Comparison of ENCODE assay signal across 14 cellular contexts in genomic region chr16:1089822-1090619, GRCh38. TPM values are rescaled to one million over a fixed set of nuclear protein-coding genes. Genes with fewer than 3 reads are reported as not detected.
DNase-seq lines count a peak whose midpoint lies in the region; ATAC-seq, FAIRE-seq and TF ChIP-seq lines count a peak whose summit lies in the region.
"Had no signal": no experiment of that assay in that cellular context is flagged by ENCODE, and none has a peak within 500 bp of the region (broad histone marks: within the 10 kb centered on the region; RNA-seq: fewer than 3 reads in every experiment).

No MANE protein-coding gene starts in this region.

- peaks cover 13% of the 10 kb centered on the region for H3K27me3 Mint-ChIP-seq in CD8-positive, alpha-beta T cell (ENCODE audit: low read depth)

- 24 to 43% (median 29%) methylated on average over 5 to 38 of the region's 38 CpGs for WGBS in adrenal gland, 4 donors
- 0% methylated on average over 14 of the region's 38 CpGs for WGBS in SK-N-SH (ENCODE audit: low lambda C conversion rate)
- 21 to 25% methylated on average over 25 to 38 of the region's 38 CpGs for WGBS in GM23248 (ENCODE audit: low coverage in 1 of 2, low lambda C conversion rate in 2 of 2, missing lambda C conversion rate in 2 of 2), 2 experiments

- H3K4me1 Mint-ChIP-seq in CD8-positive, alpha-beta T cell (ENCODE audit: low read depth): no peaks in the 10 kb centered on the region

- H3K4me3 ChIP-seq in HCT116 (replicated peaks in 1 of 2; ENCODE audit: low read depth in 1 of 2, low read length in 2 of 2) (peak overlapping the region; percentile 68 to 78), adrenal gland (peak overlapping the region in 1 of 4 donors; percentile 12), kidney (ENCODE audit: low read length in 2 of 2) (peak overlapping the region in 1 of 2 donors; percentile 39), skeletal muscle tissue (ENCODE audit: low read length in 3 of 3) (peak overlapping the region in 2 of 3 donors; percentile 67 to 68), SK-N-SH (ENCODE audit: low read depth in 2 of 2, low read length in 1 of 2) (no peak overlapping the region), GM23248 (no peak overlapping the region)
- H3K4me3 ChIP-seq in CD8-positive, alpha-beta T cell (ENCODE audit: low read depth, low read length): no peak overlapping the region

- peaks cover 0 to 10% of the 10 kb centered on the region in 2 experiments; a peak in 1 of 4 replicates for H3K36me3 ChIP-seq in HCT116 (ENCODE audit: control insufficient read depth in 1 of 2, insufficient read depth in 2 of 2, low read length in 2 of 2)
- H3K36me3 ChIP-seq in adrenal gland (replicated peaks in 1 of 2): no peaks in the 10 kb centered on the region
- no peaks in the 10 kb centered on the region for H3K36me3 ChIP-seq in kidney (ENCODE audit: control insufficient read depth in 1 of 2, insufficient read depth in 2 of 2, low read length in 2 of 2)
- H3K36me3 ChIP-seq in skeletal muscle tissue (ENCODE audit: control insufficient read depth in 3 of 3, insufficient read depth in 3 of 3, low read length in 3 of 3): no peaks in the 10 kb centered on the region
- no peaks in the 10 kb centered on the region for H3K36me3 ChIP-seq in SK-N-SH (replicated peaks in 1 of 2; ENCODE audit: control insufficient read depth in 1 of 2, insufficient read depth in 2 of 2, low read length in 1 of 2)
- no peaks in the 10 kb centered on the region for H3K36me3 ChIP-seq in GM23248 (ENCODE audit: low read depth)
- H3K36me3 ChIP-seq in CD8-positive, alpha-beta T cell (ENCODE audit: insufficient read depth, low read length): no peaks in the 10 kb centered on the region
- H3K36me3 ChIP-seq: spleen had no signal

- no peaks in the 10 kb centered on the region for H3K36me3 Mint-ChIP-seq in CD8-positive, alpha-beta T cell

- H3K4me3 Mint-ChIP-seq in CD8-positive, alpha-beta T cell: no peak overlapping the region
- H3K4me3 Mint-ChIP-seq: CD4-positive, alpha-beta T cell; H9 had no signal

- H3F3A ChIP-seq in SK-N-SH (replicated peaks; ENCODE audit: insufficient read depth): peaks cover 3% of the 10 kb centered on the region
- H3F3A ChIP-seq in GM23248 (ENCODE audit: insufficient read depth): no peaks in the 10 kb centered on the region

- TF ChIP-seq POLR2A in HCT116 (IDR thresholded peaks at IDR 0.05; ENCODE audit: borderline replicate concordance, extremely low read depth, insufficient read depth, insufficient read length): no peak
- TF ChIP-seq POLR2A in adrenal gland (IDR thresholded peaks at IDR 0.05): no peak

- H3K9me3 ChIP-seq in HCT116 (ENCODE audit: control insufficient read depth in 1 of 2, insufficient read depth in 1 of 2, low read depth in 1 of 2, low read length in 2 of 2): peaks cover 0 to 1% of the 10 kb centered on the region in 2 experiments; a peak in 1 of 4 replicates
- H3K9me3 ChIP-seq in adrenal gland (replicated peaks in 1 of 3): peaks cover 0 to 4% (median 0%) of the 10 kb centered on the region in 3 donors
- peaks cover 0 to 8% of the 10 kb centered on the region in 2 donors for H3K9me3 ChIP-seq in kidney (ENCODE audit: control insufficient read depth in 1 of 2, low read length in 2 of 2)
- peaks cover 0 to 7% (median 7%) of the 10 kb centered on the region in 3 donors for H3K9me3 ChIP-seq in skeletal muscle tissue (ENCODE audit: control insufficient read depth in 3 of 3, low read length in 3 of 3)
- H3K9me3 ChIP-seq in SK-N-SH: no peaks in the 10 kb centered on the region
- H3K9me3 ChIP-seq in GM23248 (ENCODE audit: low read depth): no peaks in the 10 kb centered on the region
- no peaks in the 10 kb centered on the region for H3K9me3 ChIP-seq in CD8-positive, alpha-beta T cell (ENCODE audit: low read length)

- H3K9me2 ChIP-seq in HCT116 (ENCODE audit: insufficient read depth): no peaks in the 10 kb centered on the region
- no peaks in the 10 kb centered on the region for H3K9me2 ChIP-seq in SK-N-SH
- no peaks in the 10 kb centered on the region for H3K9me2 ChIP-seq in GM23248 (ENCODE audit: insufficient read depth)

- no peak overlapping the region for H3K27ac Mint-ChIP-seq in CD8-positive, alpha-beta T cell
- H3K27ac Mint-ChIP-seq: CD4-positive, alpha-beta T cell; H9 had no signal

- H3K27ac ChIP-seq in HCT116 (ENCODE audit: low read depth, low read length) (peak overlapping the region; percentile 100), adrenal gland (no peak overlapping the region), kidney (ENCODE audit: low read depth in 2 of 2, low read length in 2 of 2) (no peak overlapping the region), skeletal muscle tissue (ENCODE audit: low read depth, low read length) (peak overlapping the region; percentile 58), SK-N-SH (ENCODE audit: low read depth in 2 of 2, low read length in 1 of 2) (no peak overlapping the region), GM23248 (no peak overlapping the region)
- no peak overlapping the region for H3K27ac ChIP-seq in CD8-positive, alpha-beta T cell (ENCODE audit: low read depth, low read length)
- H3K27ac ChIP-seq: KMS-11, spleen had no signal

- in situ Hi-C loops in GM23248 (cut with MboI): no loop called here

- TF ChIP-seq EP300 in SK-N-SH (IDR thresholded peaks at IDR 0.05; ENCODE audit: borderline replicate concordance in 1 of 2, low read depth in 1 of 2, low read length in 1 of 2): no peak

- H3K9ac ChIP-seq in HCT116 (ENCODE audit: low read length): peak overlapping the region; percentile 98
- no peak overlapping the region for H3K9ac ChIP-seq in kidney (ENCODE audit: low read length in 2 of 2)
- H3K9ac ChIP-seq in skeletal muscle tissue (ENCODE audit: low read depth in 1 of 3, low read length in 3 of 3): peak overlapping the region; percentile 53 to 84 (median 61)
- no peak overlapping the region for H3K9ac ChIP-seq in SK-N-SH
- H3K9ac ChIP-seq in GM23248: no peak overlapping the region
- H3K9ac ChIP-seq: KMS-11 had no signal

- DNase-seq in HCT116 (ENCODE audit: low read depth, low spot score): no peak
- DNase-seq in adrenal gland: peak in 5 of 7 donors; percentile 46 to 74 (median 51)
- DNase-seq in kidney: peak; percentile 94
- DNase-seq in NCI-H748 treated with DMSO at 0.1 percent for 48 hours (lab: John Stamatoyannopoulos, UW): no peak
- DNase-seq in SK-N-SH: no peak
- DNase-seq in GM23248: no peak
- no peak for DNase-seq in CD8-positive, alpha-beta T cell
- DNase-seq: CD4-positive, alpha-beta T cell; H9; spleen had no signal

- no peaks in the 10 kb centered on the region for H4K20me1 ChIP-seq in HCT116 (ENCODE audit: insufficient read depth)
- no peaks in the 10 kb centered on the region for H4K20me1 ChIP-seq in SK-N-SH (ENCODE audit: insufficient read depth)
- H4K20me1 ChIP-seq in GM23248 (ENCODE audit: insufficient read depth): no peaks in the 10 kb centered on the region

- H3K79me2 ChIP-seq in HCT116 (ENCODE audit: insufficient read depth, low read length) (peaks cover 9% of the 10 kb centered on the region), SK-N-SH (ENCODE audit: insufficient read depth) (no peaks in the 10 kb centered on the region), GM23248 (ENCODE audit: insufficient read depth) (no peaks in the 10 kb centered on the region)

- RAD21 ChIA-PET in HCT116 (lab: Charles Lee; ENCODE audit: low non-redundant PET in 1 of 2, low total read pairs in 2 of 2, uncharacterized antibody in 2 of 2, unreplicated experiment in 2 of 2): no interaction called here

- TF ChIP-seq CTCF in HCT116 (IDR thresholded peaks at IDR 0.05 in 2 of 3, conservative IDR thresholded peaks at IDR 0.05 in 1 of 3; ENCODE audit: borderline replicate concordance in 1 of 3, insufficient read depth in 1 of 3, low read depth in 2 of 3, low read length in 2 of 3) (peak in 2 of 3 experiments; percentile 25 to 30; a peak in 2 of 6 replicates), adrenal gland (IDR thresholded peaks at IDR 0.05) (no peak), kidney (IDR thresholded peaks at IDR 0.05; ENCODE audit: borderline replicate concordance, extremely low read depth, insufficient read depth) (no peak), SK-N-SH (IDR thresholded peaks at IDR 0.05) (no peak)
- TF ChIP-seq CTCF in CD8-positive, alpha-beta T cell (IDR thresholded peaks at IDR 0.05): no peak

- intact Hi-C loops in HCT116 (cut with micrococcal nuclease): loop anchor here (2.0 kb wide), 1 partner anchor 33 kb away; no protein-coding TSS in a partner anchor
- intact Hi-C loops in adrenal gland (cut with DNase I): no loop called here
- intact Hi-C loops in kidney (cut with DNase I): no loop called here
- intact Hi-C loops in CD8-positive, alpha-beta T cell (cut with DNase I, micrococcal nuclease): no loop called here

- H3K27me3 ChIP-seq in HCT116 (ENCODE audit: insufficient read depth, low read length) (no peaks in the 10 kb centered on the region), adrenal gland (no peaks in the 10 kb centered on the region), skeletal muscle tissue (ENCODE audit: control insufficient read depth in 3 of 3, insufficient read depth in 3 of 3, low read length in 3 of 3) (peaks cover 15 to 26% (median 18%) of the 10 kb centered on the region in 3 donors), SK-N-SH (ENCODE audit: insufficient read depth) (peaks cover 48% of the 10 kb centered on the region), GM23248 (replicated peaks; ENCODE audit: insufficient read depth) (no peaks in the 10 kb centered on the region)
- no peaks in the 10 kb centered on the region for H3K27me3 ChIP-seq in CD8-positive, alpha-beta T cell (ENCODE audit: insufficient read depth, low read length)

- CTCF ChIA-PET in HCT116 (lab: Charles Lee): interaction anchor here (1.0 to 1.6 kb wide), 2 partner anchors 16 to 32 kb away, joined by 4 to 5 read pairs; no protein-coding TSS in a partner anchor
- CTCF ChIA-PET in SK-N-SH (lab: Yijun Ruan, JAX): no interaction called here
- CTCF ChIA-PET in CD8-positive, alpha-beta T cell (lab: Charles Lee): no interaction called here

- H2AFZ ChIP-seq in HCT116 (ENCODE audit: low read depth, low read length, poor library complexity, severe bottlenecking) (no peak overlapping the region), SK-N-SH (ENCODE audit: low read depth) (no peak overlapping the region), GM23248 (no peak overlapping the region)

- TF ChIP-seq RAD21 in HCT116 (IDR thresholded peaks at IDR 0.05; ENCODE audit: low read depth) (no peak), SK-N-SH (IDR thresholded peaks at IDR 0.05; ENCODE audit: low read length) (no peak)

- peak overlapping the region; percentile 100 for H3K4me2 ChIP-seq in HCT116 (ENCODE audit: low read length)
- H3K4me2 ChIP-seq in SK-N-SH: no peak overlapping the region
- H3K4me2 ChIP-seq in GM23248 (ENCODE audit: unreplicated experiment): no peak overlapping the region
- H3K4me2 ChIP-seq: KMS-11 had no signal

- peak; percentile 67 for ATAC-seq in HCT116
- no peak for ATAC-seq in CD8-positive, alpha-beta T cell

- FAIRE-seq in kidney (lab: Jason Lieb, UNC): no peak
- FAIRE-seq: astrocyte had no signal

- H3K4me1 ChIP-seq in HCT116 (ENCODE audit: control insufficient read depth in 1 of 2, insufficient read depth in 2 of 2, low read length in 2 of 2): peaks cover 61 to 95% of the 10 kb centered on the region in 2 experiments
- H3K4me1 ChIP-seq in adrenal gland (replicated peaks in 1 of 2): peaks cover 0 to 9% of the 10 kb centered on the region in 2 donors
- peaks cover 0 to 7% of the 10 kb centered on the region in 2 donors for H3K4me1 ChIP-seq in kidney (ENCODE audit: control insufficient read depth in 1 of 2, insufficient read depth in 1 of 2, low read depth in 1 of 2, low read length in 2 of 2)
- peaks cover 8 to 26% (median 20%) of the 10 kb centered on the region in 3 donors for H3K4me1 ChIP-seq in skeletal muscle tissue (ENCODE audit: control insufficient read depth in 3 of 3, insufficient read depth in 3 of 3, low read length in 3 of 3)
- no peaks in the 10 kb centered on the region for H3K4me1 ChIP-seq in SK-N-SH (ENCODE audit: control insufficient read depth in 1 of 2, insufficient read depth in 2 of 2, low read depth in 1 of 2, low read length in 1 of 2)
- H3K4me1 ChIP-seq in GM23248 (ENCODE audit: insufficient read depth): no peaks in the 10 kb centered on the region
- H3K4me1 ChIP-seq in CD8-positive, alpha-beta T cell (ENCODE audit: insufficient read depth, low read length): no peaks in the 10 kb centered on the region

- POLR2A ChIA-PET in HCT116 (lab: Charles Lee): interaction anchor here (1.6 to 1.7 kb wide), 2 partner anchors 33 to 369 kb away, joined by 3 to 4 read pairs; no protein-coding TSS in a partner anchor
- POLR2A ChIA-PET in SK-N-SH (lab: Yijun Ruan, JAX): no interaction called here
- POLR2A ChIA-PET in CD8-positive, alpha-beta T cell (lab: Charles Lee): no interaction called here

- peaks cover 7% of the 10 kb centered on the region for H3K9me3 Mint-ChIP-seq in CD8-positive, alpha-beta T cell

- TSS peak; percentile 78 for BruUV-seq in HCT116 (replicated peaks; lab: Mats Ljungman, UMichigan)

RNA-seq across cellular contexts. Expression of gene C1QTNF8, which starts 6.0 kb away (rescaled TPM):
- 0.27 TPM for total RNA-seq in HCT116 (2021; ENCODE audit: unreplicated experiment)
- 0.09 and 0.16 TPM in 2 replicates for polyA plus RNA-seq in HCT116 (2012)
- under 1 TPM in 2 of 8 donors, not detected in 6; 0.14 to 0.19 TPM for total RNA-seq in adrenal gland
- polyA plus RNA-seq in adrenal gland: under 1 TPM in 2 of 3 donors, not detected in 1; 0.30 to 0.64 TPM
- not detected for total RNA-seq in kidney
- polyA plus RNA-seq in kidney (ENCODE audit: insufficient read depth, low read depth, low replicate concordance): not detected
- total RNA-seq in skeletal muscle tissue: not detected
- not detected in 2 replicates for polyA plus RNA-seq in SK-N-SH (2012; rRNA removed)
- not detected in 2 replicates for polyA plus RNA-seq in SK-N-SH (2012; cell fraction: cytosol; rRNA removed)
- polyA plus RNA-seq in SK-N-SH (2012; cell fraction: nucleus; rRNA removed): not detected in 2 replicates
- not detected in 2 replicates for total RNA-seq in GM23248 (2014; rRNA removed; shearing (Covaris generic))
- polyA plus RNA-seq in GM23248 (2016; fragmentation: Nextera tagmentation; extraction: Ambion mirVana): not detected in 2 replicates
- total RNA-seq in CD8-positive, alpha-beta T cell: not detected
- total RNA-seq: astrocyte; CD4-positive, alpha-beta T cell; H9; RPMI7951; spleen had no signal
- polyA plus RNA-seq: spleen had no signal

RNA-seq across cellular contexts. Expression of gene SSTR5, which starts 17.5 kb away (rescaled TPM):
- total RNA-seq in HCT116 (2021; ENCODE audit: unreplicated experiment): 7.2 TPM
- 6.1 and 6.2 TPM in 2 replicates for polyA plus RNA-seq in HCT116 (2012)
- total RNA-seq in adrenal gland: 10 to 100 TPM in 1 of 8 donors, 1 to 10 TPM in 6, under 1 TPM in 1; 0.79 to 14.4 (median 3.0) TPM
- polyA plus RNA-seq in adrenal gland: under 1 TPM in 2 of 3 donors, not detected in 1; 0.17 to 0.24 TPM
- total RNA-seq in kidney: 6.7 TPM
- polyA plus RNA-seq in kidney (ENCODE audit: insufficient read depth, low read depth, low replicate concordance): not detected
- not detected for total RNA-seq in skeletal muscle tissue
- not detected in 2 replicates for polyA plus RNA-seq in SK-N-SH (2012; rRNA removed)
- polyA plus RNA-seq in SK-N-SH (2012; cell fraction: cytosol; rRNA removed): 0.01 TPM in 1 of 2 replicates, not detected in the other
- polyA plus RNA-seq in SK-N-SH (2012; cell fraction: nucleus; rRNA removed): not detected in 2 replicates
- not detected in 2 replicates for total RNA-seq in GM23248 (2014; rRNA removed; shearing (Covaris generic))
- polyA plus RNA-seq in GM23248 (2016; fragmentation: Nextera tagmentation; extraction: Ambion mirVana): not detected in 2 replicates
- total RNA-seq in CD8-positive, alpha-beta T cell: not detected
- total RNA-seq: astrocyte; CD4-positive, alpha-beta T cell; RPMI7951; spleen had no signal
- polyA plus RNA-seq: spleen had no signal

Comparison
In these comparisons a context has a peak if more than half of its experiments do, and no peak if none do; other contexts are left out.
1. DNase-seq: peak in adrenal gland (5 of 7) and kidney (single experiment); none in HCT116 (single experiment), NCI-H748 treated with DMSO at 0.1 percent for 48 hours (single experiment), SK-N-SH (single experiment), GM23248 (single experiment) and CD8-positive, alpha-beta T cell (0 of 7).
2. H3K27ac ChIP-seq: peak in HCT116 (single experiment) and skeletal muscle tissue (single experiment); none in adrenal gland (0 of 5), kidney (0 of 2), SK-N-SH (0 of 2), GM23248 (single experiment) and CD8-positive, alpha-beta T cell (single experiment).
3. H3K4me3 ChIP-seq: peak in HCT116 (2 of 2) and skeletal muscle tissue (2 of 3); none in SK-N-SH (0 of 2), GM23248 (single experiment) and CD8-positive, alpha-beta T cell (single experiment).
4. H3K9ac ChIP-seq: peak in HCT116 (single experiment) and skeletal muscle tissue (3 of 3); none in kidney (0 of 2), SK-N-SH (single experiment) and GM23248 (single experiment).
5. CTCF ChIP-seq: peak in HCT116 (2 of 3); none in adrenal gland (0 of 6), kidney (single experiment), SK-N-SH (single experiment) and CD8-positive, alpha-beta T cell (single experiment).
6. Of the 11 proteins assayed by ChIP-seq in both SK-N-SH and HCT116: peak only in SK-N-SH: none; only in HCT116: CTCF, POLR2AphosphoS5 and YY1; in both: none; in neither: 8.